28 cellular contexts compared by ENCODE assay signal in genomic region chr5:146656638-146657037, GRCh38.
"Had no signal": no experiment of that assay in that cellular context is flagged by ENCODE, and none has a peak within 500 bp of the region (broad histone marks: within the 10 kb centered on the region; RNA-seq: fewer than 3 reads in every experiment).

No MANE protein-coding gene starts in this region.

- H3K27me3 ChIP-seq: adrenal gland, ascending aorta, breast epithelium, cardiac muscle cell, colonic mucosa, esophagus squamous epithelium, gastroesophageal sphincter had no signal

- H3K4me1 ChIP-seq: adrenal gland, ascending aorta, breast epithelium, colonic mucosa, esophagus squamous epithelium, gastroesophageal sphincter had no signal

- ATAC-seq: activated CD4-positive, alpha-beta T cell treated with anti-CD3 and anti-CD28 coated beads for 36 hours; activated CD8-positive, alpha-beta memory T cell treated with anti-CD3 and anti-CD28 coated beads, Interleukin-2, amount 10 ng/mL, durations not matched to agents 7 days and 5 days; activated CD8-positive, alpha-beta T cell treated with anti-CD3 and anti-CD28 coated beads, Interleukin-2, amount 10 ng/mL, durations not matched to agents 7 days and 5 days; activated naive CD8-positive, alpha-beta T cell treated with anti-CD3 and anti-CD28 coated beads, Interleukin-2, amount 50 U/mL, for 24 hours; gastroesophageal sphincter had no signal

- H3K27ac ChIP-seq: adrenal gland, ascending aorta, breast epithelium, cardiac muscle cell, colonic mucosa, epithelial cell of prostate, esophagus squamous epithelium, gastroesophageal sphincter had no signal

- H3K4me3 ChIP-seq: adrenal gland, ascending aorta, breast epithelium, cardiac muscle cell, colonic mucosa, esophagus squamous epithelium, gastroesophageal sphincter had no signal

- H3K36me3 ChIP-seq: adrenal gland, ascending aorta, breast epithelium, cardiac muscle cell, colonic mucosa, esophagus squamous epithelium, gastroesophageal sphincter had no signal

- DNase-seq: activated CD4-positive, alpha-beta memory T cell treated with anti-CD3 and anti-CD28 coated beads for 36 hours; activated CD4-positive, alpha-beta T cell treated with anti-CD3 and anti-CD28 coated beads for 36 hours; activated CD4-positive, alpha-beta T cell treated with anti-CD3 and anti-CD28 coated beads, Interleukin-2, amount 10 ng/mL, durations not matched to agents 24 days and 14 days; activated CD4-positive, CD25-positive, alpha-beta regulatory T cell; activated CD4-positive, CD25-positive, alpha-beta regulatory T cell treated with anti-CD3 and anti-CD28 coated beads, Interleukin-2, amount 50 U/mL, for 72 hours; activated CD8-positive, alpha-beta memory T cell treated with anti-CD3 and anti-CD28 coated beads, Interleukin-2, amount 10 ng/mL, durations not matched to agents 7 days and 5 days; activated CD8-positive, alpha-beta memory T cell treated with anti-CD3 and anti-CD28 coated beads, Interleukin-2, amount 50 U/mL, for 4 hours; activated CD8-positive, alpha-beta T cell treated with anti-CD3 and anti-CD28 coated beads, Interleukin-2, amount 10 ng/mL, durations not matched to agents 7 days and 5 days; activated effector memory CD4-positive, alpha-beta T cell treated with anti-CD3 and anti-CD28 coated beads, Interleukin-2, amount 50 U/mL, for 16 hours; activated naive CD4-positive, alpha-beta T cell treated with anti-CD3 and anti-CD28 coated beads for 36 hours; activated naive CD8-positive, alpha-beta T cell treated with anti-CD3 and anti-CD28 coated beads for 36 hours; activated naive CD8-positive, alpha-beta T cell treated with anti-CD3 and anti-CD28 coated beads, Interleukin-2, amount 50 U/mL, for 24 hours; activated T-cell treated with anti-CD3 and anti-CD28 coated beads, Interleukin-2, amount 50 U/mL, for 1 hour; activated T-cell treated with anti-CD3 and anti-CD28 coated beads, Interleukin-2, amount 50 U/mL, for 48 hours; adrenal gland; central memory CD4-positive, alpha-beta T cell; cerebellar nuclear complex; colonic mucosa; effector CD8-positive, alpha-beta T cell; esophagus squamous epithelium; foreskin melanocyte; head of caudate nucleus; T-helper 2 cell had no signal

- H3K9me3 ChIP-seq: adrenal gland, ascending aorta, breast epithelium, colonic mucosa, esophagus squamous epithelium, gastroesophageal sphincter had no signal
